ENCODE assay signal across 23 cellular contexts in genomic region chr10:17065273-17065672, GRCh38.
DNase-seq lines count a peak whose midpoint lies in the region; ATAC-seq, FAIRE-seq and TF ChIP-seq lines count a peak whose summit lies in the region.
"Had no signal": no experiment of that assay in that cellular context is flagged by ENCODE, and none has a peak within 500 bp of the region (broad histone marks: within the 10 kb centered on the region; RNA-seq: fewer than 3 reads in every experiment).

No MANE protein-coding gene starts in this region.

- H4K20me1 ChIP-seq in SK-N-SH (ENCODE audit: insufficient read depth), result no peaks in the 10 kb centered on the region
- no peaks in the 10 kb centered on the region for H4K20me1 ChIP-seq in IMR-90 (ENCODE audit: insufficient read depth, low read length)
- no peaks in the 10 kb centered on the region for H4K20me1 ChIP-seq in endothelial cell of umbilical vein (replicated peaks; ENCODE audit: control insufficient read depth, extremely low read depth, insufficient read depth, low read length)
- H4K20me1 ChIP-seq: BLaER1 had no signal

- no peak overlapping the region for H2BK20ac ChIP-seq in IMR-90 (ENCODE audit: low read depth, low read length)

- H3K4me2 ChIP-seq in SK-N-SH, result no peak overlapping the region
- H3K4me2 ChIP-seq in IMR-90 (ENCODE audit: low read depth, low read length), result no peak overlapping the region
- H3K4me2 ChIP-seq in endothelial cell of umbilical vein (ENCODE audit: insufficient read depth, low read length), result no peak overlapping the region
- H3K4me2 ChIP-seq: BLaER1, GM23338 had no signal

- FAIRE-seq in endothelial cell of umbilical vein (lab: Jason Lieb, UNC), result no peak
- FAIRE-seq: GM12878, GM19239 had no signal

- in situ Hi-C loops in IMR-90 (cut with MboI; ENCODE audit: low sequenced_read_pairs), result no loop called here

- no TSS peak for BruUV-seq in IMR-90 (replicated peaks; lab: Mats Ljungman, UMichigan)
- BruUV-seq in endothelial cell of umbilical vein (replicated peaks; lab: Mats Ljungman, UMichigan), result no TSS peak

- POLR2A ChIA-PET in SK-N-SH (lab: Yijun Ruan, JAX), result no interaction called here
- POLR2A ChIA-PET in IMR-90 (lab: Charles Lee; ENCODE audit: unreplicated experiment), result interaction anchor here (0.7 kb wide), 1 partner anchor 167 kb away, joined by 3 read pairs; no protein-coding TSS in a partner anchor
- POLR2A ChIA-PET in endothelial cell of umbilical vein (lab: Charles Lee), result interaction anchor here (0.6 kb wide), 1 partner anchor 120 kb away, joined by 3 read pairs; no protein-coding TSS in a partner anchor

- peak overlapping the region; percentile 9 to 59 (median 26) for H3K27ac Mint-ChIP-seq in nephron
- H3K27ac Mint-ChIP-seq: B cell; CD8-positive, alpha-beta T cell; GM23338 had no signal

- H3K27me3 Mint-ChIP-seq in nephron (ENCODE audit: low read depth), result no peaks in the 10 kb centered on the region
- H3K27me3 Mint-ChIP-seq: B cell; CD4-positive, CD25-positive, alpha-beta regulatory T cell had no signal

- dilution Hi-C loops in IMR-90 (cut with HindIII; ENCODE audit: low sequenced_read_pairs, unreplicated experiment) (no loop called here), endothelial cell of umbilical vein (cut with MboI; ENCODE audit: extremely low pct_ligation_motif_present, low sequenced_read_pairs) (no loop called here)

- H2AK9ac ChIP-seq in IMR-90 (replicated peaks; ENCODE audit: low read depth, low read length, poor library complexity), result no peak overlapping the region

- H3K79me1 ChIP-seq in IMR-90 (ENCODE audit: low read depth in 1 of 2, low read length in 2 of 2), result peaks cover 0 to 23% of the 10 kb centered on the region in 2 experiments; a peak in 2 of 4 replicates

- H2AFZ ChIP-seq in SK-N-SH (ENCODE audit: low read depth) (no peak overlapping the region; the same call in 1 of the 2 replicates), IMR-90 (replicated peaks; ENCODE audit: low read length, poor library complexity) (no peak overlapping the region), endothelial cell of umbilical vein (ENCODE audit: low read depth, low read length) (no peak overlapping the region)
- H2AFZ ChIP-seq: GM23338 had no signal

- TF ChIP-seq RAD21 in SK-N-SH (IDR thresholded peaks at IDR 0.05; ENCODE audit: low read length) (no peak), IMR-90 (IDR thresholded peaks at IDR 0.05; ENCODE audit: low read length) (no peak)

- WGBS in SK-N-SH (ENCODE audit: low lambda C conversion rate), result 97% methylated on average over 6 of the region's 6 CpGs
- whole genome bisulfite sequencing in IMR-90 (ENCODE audit: extremely low coverage in 2 of 2, insufficient read length in 1 of 2), 2 experiments, result no CpG with 5 or more reads among the region's 6 CpGs

- H3K4me1 ChIP-seq in SK-N-SH (ENCODE audit: control insufficient read depth in 1 of 2, insufficient read depth in 2 of 2, low read depth in 1 of 2, low read length in 1 of 2), result peaks cover 7 to 62% of the 10 kb centered on the region in 2 experiments
- H3K4me1 ChIP-seq in IMR-90 (ENCODE audit: control insufficient read depth, insufficient read depth, low read length), result peaks cover 17% of the 10 kb centered on the region
- peaks cover 67% of the 10 kb centered on the region for H3K4me1 ChIP-seq in endothelial cell of umbilical vein (ENCODE audit: control insufficient read depth, extremely low read depth, insufficient read depth, low read length)
- H3K4me1 ChIP-seq: HAP-1 had no signal

- TF ChIP-seq POLR2A in IMR-90 (IDR thresholded peaks at IDR 0.05; ENCODE audit: low read depth, low read length) (no peak), endothelial cell of umbilical vein (IDR thresholded peaks at IDR 0.05; ENCODE audit: low read depth, low read length) (no peak)

- H3K27ac ChIP-seq in SK-N-SH (ENCODE audit: low read depth in 2 of 2, low read length in 1 of 2) (peak overlapping the region in 1 of 2 experiments; percentile 98; a peak in 3 of 4 replicates), IMR-90 (ENCODE audit: insufficient read depth, low read length) (no peak overlapping the region), endothelial cell of umbilical vein (ENCODE audit: insufficient read depth, low read depth, low read length) (peak overlapping the region; percentile 89)
- H3K27ac ChIP-seq: 22Rv1, BLaER1, C4-2B had no signal

- no peak for TF ChIP-seq EP300 in SK-N-SH (IDR thresholded peaks at IDR 0.05; ENCODE audit: borderline replicate concordance in 1 of 2, low read depth in 1 of 2, low read length in 1 of 2)

- no peak overlapping the region for H4K5ac ChIP-seq in IMR-90 (ENCODE audit: low read depth, low read length)

- H3K36me3 Mint-ChIP-seq in nephron (ENCODE audit: low read depth), result no peaks in the 10 kb centered on the region

- ATAC-seq in SK-N-SH treated with all-trans-retinoic acid at 6 μM for 48 hours, result no peak
- ATAC-seq in IMR-90 (ENCODE audit: low read depth), result no peak
- ATAC-seq in HG03097 (IDR thresholded peaks at IDR 0.05; ENCODE audit: low FRiP score, unreplicated experiment), result no peak
- ATAC-seq: CD8-positive, alpha-beta T cell; GM12878; GM23338 had no signal

- H2BK5ac ChIP-seq in IMR-90 (ENCODE audit: low read depth, low read length, poor library complexity, severe bottlenecking), result no peak overlapping the region

- H3K56ac ChIP-seq in IMR-90 (ENCODE audit: extremely low read depth, insufficient read depth, low read length), result no peak overlapping the region

- peak overlapping the region; percentile 35; the same call in 1 of the 2 replicates for H3K18ac ChIP-seq in IMR-90 (ENCODE audit: low read depth, low read length)

- H3K36me3 ChIP-seq in SK-N-SH (replicated peaks in 1 of 2; ENCODE audit: control insufficient read depth in 1 of 2, insufficient read depth in 2 of 2, low read length in 1 of 2) (no peaks in the 10 kb centered on the region), IMR-90 (ENCODE audit: control insufficient read depth, insufficient read depth, low read length) (no peaks in the 10 kb centered on the region), endothelial cell of umbilical vein (ENCODE audit: control insufficient read depth in 2 of 2, extremely low read depth in 1 of 2, insufficient read depth in 2 of 2, low read length in 2 of 2) (no peaks in the 10 kb centered on the region)
- H3K36me3 ChIP-seq: BLaER1, HAP-1 had no signal

- no peak overlapping the region for H3K23ac ChIP-seq in IMR-90 (ENCODE audit: low read depth, low read length)

- no peak overlapping the region; the same call in 1 of the 2 replicates for H3K14ac ChIP-seq in IMR-90 (replicated peaks; ENCODE audit: low read depth, low read length)

- intact Hi-C loops in IMR-90 (cut with micrococcal nuclease) (no loop called here), endothelial cell of umbilical vein (cut with micrococcal nuclease) (no loop called here)

- no peak overlapping the region for H3K4me3 Mint-ChIP-seq in nephron
- H3K4me3 Mint-ChIP-seq: B cell; CD4-positive, CD25-positive, alpha-beta regulatory T cell; CD8-positive, alpha-beta T cell; GM23338 had no signal

- peaks cover 64% of the 10 kb centered on the region for H3K4me1 Mint-ChIP-seq in nephron

- no peaks in the 10 kb centered on the region for H3K9me3 Mint-ChIP-seq in nephron
- H3K9me3 Mint-ChIP-seq: GM23338 had no signal

- no peak for TF ChIP-seq CTCF in SK-N-SH (IDR thresholded peaks at IDR 0.05)
- TF ChIP-seq CTCF in IMR-90 (conservative IDR thresholded peaks at IDR 0.05; ENCODE audit: low read depth, low read length), result no peak
- TF ChIP-seq CTCF in endothelial cell of umbilical vein (IDR thresholded peaks at IDR 0.05; ENCODE audit: extremely low read depth in 1 of 2, insufficient read depth in 1 of 2, low read depth in 1 of 2, low read length in 2 of 2), result no peak
- TF ChIP-seq CTCF in nephron (IDR thresholded peaks at IDR 0.05; ENCODE audit: unreplicated experiment in 3 of 3), result no peak

- H3K27me3 ChIP-seq in SK-N-SH (ENCODE audit: insufficient read depth) (no peaks in the 10 kb centered on the region), IMR-90 (ENCODE audit: control insufficient read depth, insufficient read depth, low read length) (no peaks in the 10 kb centered on the region), endothelial cell of umbilical vein (ENCODE audit: control insufficient read depth in 2 of 2, insufficient read depth in 2 of 2, low read length in 2 of 2) (no peaks in the 10 kb centered on the region)
- H3K27me3 ChIP-seq: BLaER1 had no signal

- H3K9me2 ChIP-seq in SK-N-SH, result no peaks in the 10 kb centered on the region

- peak overlapping the region; percentile 25; the same call in 1 of the 2 replicates for H2BK120ac ChIP-seq in IMR-90 (ENCODE audit: low read depth, low read length)

- H3K79me2 ChIP-seq in SK-N-SH (ENCODE audit: insufficient read depth) (peaks cover 8% of the 10 kb centered on the region), endothelial cell of umbilical vein (ENCODE audit: control insufficient read depth, insufficient read depth, low read length) (no peaks in the 10 kb centered on the region)

- peak overlapping the region; percentile 31; the same call in 1 of the 2 replicates for H3K4ac ChIP-seq in IMR-90 (ENCODE audit: low read depth, low read length)

- DNase-seq in SK-N-SH (no peak), IMR-90 (no peak), endothelial cell of umbilical vein (ENCODE audit: low read depth, low spot score) (no peak), NCI-H2029 (lab: John Stamatoyannopoulos, UW) (no peak)
- no peak for DNase-seq in activated T-cell treated with anti-CD3 and anti-CD28 coated beads, Interleukin-2, amount 50 U/mL, for 48 hours
- DNase-seq: Caco-2; CD4-positive, CD25-positive, alpha-beta regulatory T cell; CD8-positive, alpha-beta T cell; DMS153; DMS79; EL; GDM1 had no signal

- peak overlapping the region; percentile 95 for H2AK5ac ChIP-seq in IMR-90 (ENCODE audit: low read depth, low read length)

- H3K9me3 ChIP-seq in SK-N-SH, result no peaks in the 10 kb centered on the region
- H3K9me3 ChIP-seq in IMR-90 (ENCODE audit: control insufficient read depth, insufficient read depth, low read length), result no peaks in the 10 kb centered on the region
- H3K9me3 ChIP-seq in endothelial cell of umbilical vein (replicated peaks; ENCODE audit: control insufficient read depth, insufficient read depth, low read length), result no peaks in the 10 kb centered on the region
- H3K9me3 ChIP-seq: Caco-2, HAP-1 had no signal

- H4K91ac ChIP-seq in IMR-90 (ENCODE audit: insufficient read depth, low read depth, low read length), result 0 out of 2 replicates have a peak overlapping the region, but pooled peaks have one; percentile 13

- H3F3A ChIP-seq in SK-N-SH (replicated peaks; ENCODE audit: insufficient read depth), result peaks cover 69% of the 10 kb centered on the region

- peak overlapping the region; percentile 3; the same call in 1 of the 2 replicates for H3K9ac ChIP-seq in SK-N-SH
- H3K9ac ChIP-seq in IMR-90 (ENCODE audit: low read depth, low read length), result no peak overlapping the region
- H3K9ac ChIP-seq in endothelial cell of umbilical vein (replicated peaks; ENCODE audit: extremely low read depth, insufficient read depth, low read length), result no peak overlapping the region
- H3K9ac ChIP-seq: BLaER1 had no signal

- H4K8ac ChIP-seq in IMR-90 (ENCODE audit: low read depth in 2 of 2, low read length in 2 of 2), result no peak overlapping the region

- H2BK15ac ChIP-seq in IMR-90 (ENCODE audit: low read depth, low read length), result no peak overlapping the region

- CTCF ChIA-PET in SK-N-SH (lab: Yijun Ruan, JAX) (no interaction called here), IMR-90 (lab: Yijun Ruan, JAX) (no interaction called here), endothelial cell of umbilical vein (lab: Charles Lee) (no interaction called here)

- H3K4me3 ChIP-seq in SK-N-SH (ENCODE audit: low read depth in 2 of 2, low read length in 1 of 2) (no peak overlapping the region), IMR-90 (ENCODE audit: insufficient read depth, low read depth, low read length) (no peak overlapping the region), endothelial cell of umbilical vein (replicated peaks in 1 of 3; ENCODE audit: insufficient read depth in 1 of 3, low read depth in 1 of 3, low read length in 3 of 3) (no peak overlapping the region)
- H3K4me3 ChIP-seq: BLaER1, GM12878, GM23338, HAP-1 had no signal

- H3K9me1 ChIP-seq in IMR-90 (ENCODE audit: insufficient read depth, low read length), result peaks cover 8% of the 10 kb centered on the region; the same call in 1 of the 2 replicates
- H3K9me1 ChIP-seq in endothelial cell of umbilical vein (replicated peaks; ENCODE audit: control insufficient read depth, extremely low read depth, insufficient read depth, low read length), result no peaks in the 10 kb centered on the region
